ENCODE assay signal across 10 cellular contexts in genomic region chr6:83861077-83861476, GRCh38. TPM values are rescaled to one million over a fixed set of nuclear protein-coding genes. Genes with fewer than 3 reads are reported as not detected.
DNase-seq lines count a peak whose midpoint lies in the region; ATAC-seq, FAIRE-seq and TF ChIP-seq lines count a peak whose summit lies in the region.
"Had no signal": no experiment of that assay in that cellular context is flagged by ENCODE, and none has a peak within 500 bp of the region (broad histone marks: within the 10 kb centered on the region; RNA-seq: fewer than 3 reads in every experiment).

No MANE protein-coding gene starts in this region.

- H3K79me2 ChIP-seq in HepG2 (ENCODE audit: insufficient read depth, low read length) = peaks cover 9% of the 10 kb centered on the region
- peaks cover 33% of the 10 kb centered on the region for H3K79me2 ChIP-seq in PC-9 (ENCODE audit: low read depth)
- H3K79me2 ChIP-seq in fibroblast of lung (ENCODE audit: control insufficient read depth, insufficient read depth, low read length) = peaks cover 8% of the 10 kb centered on the region

- no peaks in the 10 kb centered on the region for H3K9me2 ChIP-seq in PC-9 (ENCODE audit: insufficient read depth)

- TF ChIP-seq CTCF in HepG2 (CRISPR knock-in tag; IDR thresholded peaks at IDR 0.05) (no peak), right lobe of liver (IDR thresholded peaks at IDR 0.05) (no peak), PC-9 (conservative IDR thresholded peaks at IDR 0.05) (no peak), fibroblast of lung (conservative IDR thresholded peaks at IDR 0.05 in 1 of 2, IDR thresholded peaks at IDR 0.05 in 1 of 2; ENCODE audit: low read depth in 1 of 2, low read length in 2 of 2) (no peak), esophagus squamous epithelium (IDR thresholded peaks at IDR 0.05) (no peak)

- DNase-seq in HepG2 (ENCODE audit: low spot score) = no peak
- no peak for DNase-seq in right lobe of liver
- DNase-seq in PC-9 = no peak
- no peak for DNase-seq in fibroblast of lung (ENCODE audit: low read depth in 2 of 2)
- DNase-seq in esophagus squamous epithelium (lab: John Stamatoyannopoulos, UW) = no peak
- DNase-seq in iPS-NIHi7 (ENCODE audit: extremely low spot score) = no peak
- DNase-seq: midbrain, NCI-H69 had no signal

- H3K4me3 ChIP-seq in HepG2 (replicated peaks in 1 of 3; ENCODE audit: insufficient read depth in 1 of 3, low read depth in 2 of 3, low read length in 3 of 3) (peak overlapping the region in 2 of 3 experiments; percentile 78 to 80; a peak in 3 of 6 replicates), right lobe of liver (no peak overlapping the region), PC-9 (peak overlapping the region; percentile 87; the same call in 1 of the 2 replicates), fibroblast of lung (replicated peaks in 1 of 4; ENCODE audit: control extremely low read depth in 1 of 4, insufficient read depth in 1 of 4, low read depth in 3 of 4, low read length in 4 of 4) (peak overlapping the region in 2 of 4 experiments; percentile 75 to 85), esophagus squamous epithelium (no peak overlapping the region)

- intact Hi-C loops in HepG2 (cut with micrococcal nuclease; ENCODE audit: unreplicated experiment) (no loop called here), right lobe of liver (cut with DNase I) (no loop called here), PC-9 (cut with micrococcal nuclease; ENCODE audit: unreplicated experiment) (loop anchor here (10.0 kb wide), 2 partner anchors 246 to 796 kb away; partner anchors contain the start of genes DOP1A and UBE3D), esophagus squamous epithelium (cut with DNase I) (no loop called here)

- 0 out of 2 replicates have a peak overlapping the region, but pooled peaks have one; percentile 80 for H3K9ac ChIP-seq in HepG2 (ENCODE audit: insufficient read depth, low read depth, low read length)
- H3K9ac ChIP-seq in fibroblast of lung (ENCODE audit: insufficient read depth, low read length) = no peak overlapping the region

- no peak overlapping the region for H3K27ac ChIP-seq in HepG2 (ENCODE audit: extremely low read length, insufficient read depth, low read length)
- H3K27ac ChIP-seq in right lobe of liver = no peak overlapping the region
- no peak overlapping the region for H3K27ac ChIP-seq in PC-9
- H3K27ac ChIP-seq in fibroblast of lung (ENCODE audit: insufficient read depth, low read length) = no peak overlapping the region
- H3K27ac ChIP-seq in esophagus squamous epithelium = no peak overlapping the region

- peaks cover 4% of the 10 kb centered on the region; the same call in 1 of the 2 replicates for H3F3A ChIP-seq in PC-9 (ENCODE audit: insufficient read depth, low read depth)

- BruUV-seq in HepG2 (replicated peaks; lab: Mats Ljungman, UMichigan) (TSS peak; percentile 62), PC-9 (replicated peaks; lab: Mats Ljungman, UMichigan) (TSS peak; percentile 37)

- H4K20me1 ChIP-seq in HepG2 (ENCODE audit: insufficient read depth, low read length) (no peaks in the 10 kb centered on the region), PC-9 (ENCODE audit: insufficient read depth) (no peaks in the 10 kb centered on the region), fibroblast of lung (ENCODE audit: control insufficient read depth, extremely low read depth, insufficient read depth, low read length) (no peaks in the 10 kb centered on the region)

- H3K4me1 ChIP-seq in HepG2 (ENCODE audit: insufficient read depth, low read length) (peaks cover 17% of the 10 kb centered on the region), right lobe of liver (peaks cover 0 to 15% (median 3%) of the 10 kb centered on the region in 4 donors), PC-9 (replicated peaks; ENCODE audit: insufficient read depth) (peaks cover 17% of the 10 kb centered on the region), fibroblast of lung (ENCODE audit: control insufficient read depth, extremely low read depth, insufficient read depth, low read length) (no peaks in the 10 kb centered on the region), esophagus squamous epithelium (peaks cover 0 to 23% (median 17%) of the 10 kb centered on the region in 3 donors)

- H3K9me3 ChIP-seq in HepG2 (ENCODE audit: low read length) (no peaks in the 10 kb centered on the region), right lobe of liver (no peaks in the 10 kb centered on the region), PC-9 (ENCODE audit: insufficient read depth, low read depth) (no peaks in the 10 kb centered on the region), fibroblast of lung (ENCODE audit: control insufficient read depth, insufficient read depth, low read depth, low read length) (no peaks in the 10 kb centered on the region), esophagus squamous epithelium (no peaks in the 10 kb centered on the region)

- H2AFZ ChIP-seq in HepG2 (ENCODE audit: low read length) = no peak overlapping the region
- H2AFZ ChIP-seq in PC-9 = no peak overlapping the region
- no peak overlapping the region for H2AFZ ChIP-seq in fibroblast of lung (ENCODE audit: low read length)

- H3K36me3 ChIP-seq in HepG2 (replicated peaks in 1 of 2; ENCODE audit: control insufficient read depth in 1 of 2, insufficient read depth in 2 of 2, low read length in 2 of 2) (peaks cover 0 to 7% of the 10 kb centered on the region in 2 experiments; a peak in 1 of 5 replicates), right lobe of liver (no peaks in the 10 kb centered on the region), PC-9 (ENCODE audit: low read depth) (peaks cover 10% of the 10 kb centered on the region; the same call in 1 of the 2 replicates), fibroblast of lung (ENCODE audit: control insufficient read depth, insufficient read depth, low read length) (no peaks in the 10 kb centered on the region), esophagus squamous epithelium (peaks cover 0 to 21% (median 7%) of the 10 kb centered on the region in 3 donors)

- POLR2A ChIA-PET in HepG2 (lab: Yijun Ruan, JAX) (no interaction called here), PC-9 (lab: Charles Lee; ENCODE audit: unreplicated experiment) (no interaction called here)

- H3K27me3 ChIP-seq in HepG2 (ENCODE audit: control insufficient read depth in 1 of 2, insufficient read depth in 2 of 2, low read length in 2 of 2) (no peaks in the 10 kb centered on the region; a peak in 1 of 5 replicates), right lobe of liver (no peaks in the 10 kb centered on the region), PC-9 (ENCODE audit: insufficient read depth, low read depth) (no peaks in the 10 kb centered on the region), fibroblast of lung (ENCODE audit: control insufficient read depth, insufficient read depth, low read length) (no peaks in the 10 kb centered on the region), esophagus squamous epithelium (no peaks in the 10 kb centered on the region)

- FAIRE-seq in HepG2 (lab: Jason Lieb, UNC) = no peak

- peak overlapping the region; percentile 77 for H3K4me2 ChIP-seq in HepG2 (ENCODE audit: low read depth, low read length)
- peak overlapping the region; percentile 92 for H3K4me2 ChIP-seq in PC-9
- H3K4me2 ChIP-seq in fibroblast of lung (ENCODE audit: extremely low read depth, insufficient read depth, low read length) = peak overlapping the region; percentile 80

- WGBS in HepG2 (ENCODE audit: low lambda C conversion rate) = 91% methylated on average over 3 of the region's 3 CpGs
- WGBS in right lobe of liver (ENCODE audit: insufficient coverage, low coverage, low lambda C conversion rate, missing lambda C conversion rate) = 65% methylated on average over 3 of the region's 3 CpGs
- WGBS in esophagus squamous epithelium, 2 donors = 60 to 70% methylated on average over 3 of the region's 3 CpGs

- no peak for ATAC-seq in HepG2
- ATAC-seq in right lobe of liver = no peak
- no peak for ATAC-seq in HG02588 (IDR thresholded peaks at IDR 0.05; ENCODE audit: unreplicated experiment)
- no peak for ATAC-seq in GM19452 (IDR thresholded peaks at IDR 0.05; ENCODE audit: unreplicated experiment)

- no peak for TF ChIP-seq RAD21 in HepG2 (CRISPR knock-in tag; IDR thresholded peaks at IDR 0.05)

- TF ChIP-seq POLR2A in HepG2 (IDR thresholded peaks at IDR 0.05; ENCODE audit: insufficient read depth in 1 of 2, low read depth in 2 of 2, low read length in 2 of 2) (no peak), right lobe of liver (IDR thresholded peaks at IDR 0.05) (no peak), esophagus squamous epithelium (IDR thresholded peaks at IDR 0.05) (no peak)

- CTCF ChIA-PET in HepG2 (lab: Yijun Ruan, JAX; ENCODE audit: low intra/inter-chr PET ratio, low total read pairs) (no interaction called here), PC-9 (lab: Charles Lee) (no interaction called here)

- in situ Hi-C loops in HepG2 (cut with HindIII; ENCODE audit: extremely low pct_ligation_motif_present, low pct_unique_long_range_greater_than_20kb) = no loop called here

- TF ChIP-seq EP300 in HepG2 (IDR thresholded peaks at IDR 0.05; ENCODE audit: low read depth in 2 of 2, low read length in 2 of 2) (no peak), HepG2 (CRISPR knock-in tag; IDR thresholded peaks at IDR 0.05; ENCODE audit: borderline replicate concordance) (no peak)

RNA-seq across cellular contexts. Expression of gene CYB5R4, which starts 1.6 kb away (rescaled TPM):
- total RNA-seq in HepG2 (2016; rRNA removed; fragmentation: Illumina TruSeq; extraction: Trizol) = 26.1 and 37.7 TPM in 2 replicates
- total RNA-seq in HepG2 (2016; cell fraction: cytosol; rRNA removed; fragmentation: Illumina TruSeq; extraction: Trizol; ENCODE audit: low read depth) = 11.7 and 12.3 TPM in 2 replicates
- total RNA-seq in HepG2 (2016; cell fraction: insoluble cytoplasmic fraction; rRNA removed; fragmentation: Illumina TruSeq; extraction: Trizol) = 24.4 and 42.6 TPM in 2 replicates
- 39.7 and 40.4 TPM in 2 replicates for total RNA-seq in HepG2 (2016; cell fraction: membrane; rRNA removed; fragmentation: Illumina TruSeq; extraction: Trizol)
- 15.5 and 17.1 TPM in 2 replicates for total RNA-seq in HepG2 (2016; cell fraction: nucleus; rRNA removed; fragmentation: Illumina TruSeq; extraction: Trizol)
- polyA plus RNA-seq in HepG2 (2011; rRNA removed) = 2.8 and 5.3 TPM in 2 replicates
- 1.2 and 1.7 TPM in 2 replicates for polyA plus RNA-seq in HepG2 (2011; cell fraction: cytosol; rRNA removed)
- polyA plus RNA-seq in HepG2 (2011; cell fraction: nucleus; rRNA removed) = 0.66 and 0.99 TPM in 2 replicates
- 5.0 and 5.5 TPM in 2 replicates for polyA plus RNA-seq in HepG2 (2012)
- polyA plus RNA-seq in HepG2 (2016; cell fraction: cytosol; fragmentation: Illumina TruSeq; extraction: Trizol; ENCODE audit: low read depth) = 15.2 and 17.6 TPM in 2 replicates
- polyA plus RNA-seq in HepG2 (2016; cell fraction: insoluble cytoplasmic fraction; fragmentation: Illumina TruSeq; extraction: Trizol; ENCODE audit: low read depth) = 27.8 and 32.3 TPM in 2 replicates
- 24.9 and 25.9 TPM in 2 replicates for polyA plus RNA-seq in HepG2 (2016; cell fraction: membrane; fragmentation: Illumina TruSeq; extraction: Trizol; ENCODE audit: low read depth)
- polyA plus RNA-seq in HepG2 (2016; cell fraction: nucleus; fragmentation: Illumina TruSeq; extraction: Trizol; ENCODE audit: insufficient read depth, low read depth) = 9.3 and 11.2 TPM in 2 replicates
- 0.96 and 2.3 TPM in 2 replicates for polyA minus RNA-seq in HepG2 (2011; rRNA and poly(A)+ RNA removed; ENCODE audit: low replicate concordance)
- polyA minus RNA-seq in HepG2 (2011; cell fraction: cytosol; rRNA and poly(A)+ RNA removed) = 1.2 and 3.7 TPM in 2 replicates
- 8.0 and 11.4 TPM in 2 replicates for polyA minus RNA-seq in HepG2 (2011; cell fraction: nucleus; rRNA and poly(A)+ RNA removed)
- 1 to 10 TPM; 3.6 to 7.9 (median 5.1) TPM for total RNA-seq in right lobe of liver
- total RNA-seq in PC-9 (2021) = 15.3 and 22.7 TPM in 2 replicates
- 2.3 and 4.3 TPM in 2 replicates for total RNA-seq in fibroblast of lung
- polyA plus RNA-seq in fibroblast of lung = 9.9 and 10.6 TPM in 2 replicates
- 8.7 and 8.9 TPM in 2 replicates for polyA plus RNA-seq in fibroblast of lung (2012)
- 0.27 and 0.30 TPM in 2 replicates for polyA minus RNA-seq in fibroblast of lung (ENCODE audit: low replicate concordance)
- 10 to 100 TPM in 2 of 4 donors, 1 to 10 TPM in 2; 9.2 to 32.7 (median 14.2) TPM for total RNA-seq in esophagus squamous epithelium

RNA-seq across cellular contexts. Expression of gene RIPPLY2, which starts 7.9 kb away (rescaled TPM):
- not detected in 2 replicates for total RNA-seq in HepG2 (2016; rRNA removed; fragmentation: Illumina TruSeq; extraction: Trizol)
- not detected in 2 replicates for total RNA-seq in HepG2 (2016; cell fraction: cytosol; rRNA removed; fragmentation: Illumina TruSeq; extraction: Trizol; ENCODE audit: low read depth)
- not detected in 2 replicates for total RNA-seq in HepG2 (2016; cell fraction: insoluble cytoplasmic fraction; rRNA removed; fragmentation: Illumina TruSeq; extraction: Trizol)
- total RNA-seq in HepG2 (2016; cell fraction: membrane; rRNA removed; fragmentation: Illumina TruSeq; extraction: Trizol) = not detected in 2 replicates
- not detected in 2 replicates for total RNA-seq in HepG2 (2016; cell fraction: nucleus; rRNA removed; fragmentation: Illumina TruSeq; extraction: Trizol)
- not detected in 2 replicates for polyA plus RNA-seq in HepG2 (2011; rRNA removed)
- not detected in 2 replicates for polyA plus RNA-seq in HepG2 (2011; cell fraction: cytosol; rRNA removed)
- polyA plus RNA-seq in HepG2 (2011; cell fraction: nucleus; rRNA removed) = not detected in 2 replicates
- polyA plus RNA-seq in HepG2 (2012) = not detected in 2 replicates
- polyA plus RNA-seq in HepG2 (2016; cell fraction: cytosol; fragmentation: Illumina TruSeq; extraction: Trizol; ENCODE audit: low read depth) = not detected in 2 replicates
- polyA plus RNA-seq in HepG2 (2016; cell fraction: insoluble cytoplasmic fraction; fragmentation: Illumina TruSeq; extraction: Trizol; ENCODE audit: low read depth) = not detected in 2 replicates
- polyA plus RNA-seq in HepG2 (2016; cell fraction: membrane; fragmentation: Illumina TruSeq; extraction: Trizol; ENCODE audit: low read depth) = not detected in 2 replicates
- polyA plus RNA-seq in HepG2 (2016; cell fraction: nucleus; fragmentation: Illumina TruSeq; extraction: Trizol; ENCODE audit: insufficient read depth, low read depth) = not detected in 2 replicates
- not detected in 2 replicates for polyA minus RNA-seq in HepG2 (2011; rRNA and poly(A)+ RNA removed; ENCODE audit: low replicate concordance)
- not detected in 2 replicates for polyA minus RNA-seq in HepG2 (2011; cell fraction: cytosol; rRNA and poly(A)+ RNA removed)
- polyA minus RNA-seq in HepG2 (2011; cell fraction: nucleus; rRNA and poly(A)+ RNA removed) = not detected in 2 replicates
- not detected for total RNA-seq in right lobe of liver
- total RNA-seq in PC-9 (2021) = not detected in 2 replicates
- total RNA-seq in fibroblast of lung = 0.51 TPM in 1 of 2 replicates, not detected in the other
- polyA plus RNA-seq in fibroblast of lung = not detected in 2 replicates
- polyA plus RNA-seq in fibroblast of lung (2012) = 0.28 TPM in 1 of 2 replicates, not detected in the other
- polyA minus RNA-seq in fibroblast of lung (ENCODE audit: low replicate concordance) = 1.1 TPM in 1 of 2 replicates, not detected in the other
- total RNA-seq in esophagus squamous epithelium = 1 to 10 TPM in 1 of 4 donors, not detected in 3; 1.1 TPM

Comparison
In these comparisons a context has a peak if more than half of its experiments do, and no peak if none do; other contexts are left out.
1. H3K4me3 ChIP-seq: peak in HepG2 (2 of 3) and PC-9 (single experiment); none in right lobe of liver (0 of 3) and esophagus squamous epithelium (0 of 4).
2. Peak in every context shown above with its lines, with median percentiles within 50 percentile points of each other: H3K4me2 ChIP-seq.